In the genomic region with DNA sequence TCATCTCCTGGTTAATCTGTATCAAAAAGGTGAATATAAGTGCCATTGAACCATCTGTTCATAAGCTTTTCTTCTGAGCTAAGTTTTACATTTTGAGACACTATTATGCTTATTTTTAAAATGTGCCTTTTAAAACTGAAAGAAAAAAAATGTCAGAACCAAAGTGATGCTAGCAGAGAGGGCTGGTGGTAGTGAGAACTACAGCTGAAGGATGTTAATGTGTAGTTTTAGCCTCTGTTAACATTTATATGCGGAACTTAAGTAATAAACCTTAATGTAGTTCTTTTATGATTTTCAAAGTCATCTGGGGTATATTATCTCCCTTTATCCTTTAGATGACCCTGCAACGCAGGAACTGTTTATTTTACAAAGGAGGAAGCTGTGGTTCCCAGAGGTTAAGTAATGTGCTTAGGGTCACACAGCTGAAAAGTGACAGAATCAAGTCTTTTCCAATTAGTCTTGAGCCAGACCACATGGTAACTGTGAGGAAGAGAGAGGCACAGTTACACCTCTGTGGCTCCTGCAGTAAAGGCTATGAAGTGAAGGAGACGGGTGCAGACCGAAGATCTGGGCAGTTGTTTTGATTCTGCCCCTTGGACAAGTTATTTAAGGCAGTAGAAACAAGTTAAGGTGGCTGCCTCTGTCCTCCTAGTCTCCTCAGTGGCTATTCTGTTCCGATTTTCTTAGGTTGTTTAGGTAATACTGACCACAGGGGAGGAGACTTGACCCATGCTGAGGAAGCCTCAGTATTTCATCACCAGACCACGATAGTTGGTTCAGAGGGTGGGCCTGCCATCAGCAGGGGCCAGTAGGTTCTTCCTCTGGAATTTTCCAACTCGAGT, we compare ENCODE assay signal across 9 cellular contexts. TPM values are rescaled to one million over a fixed set of nuclear protein-coding genes. Genes with fewer than 3 reads are reported as not detected.
DNase-seq lines count a peak whose midpoint lies in the region; ATAC-seq, FAIRE-seq and TF ChIP-seq lines count a peak whose summit lies in the region.
"Had no signal": no experiment of that assay in that cellular context is flagged by ENCODE, and none has a peak within 500 bp of the region (broad histone marks: within the 10 kb centered on the region; RNA-seq: fewer than 3 reads in every experiment).

No MANE protein-coding gene starts in this region.

- peak overlapping the region; percentile 43 for H3K27ac Mint-ChIP-seq in T-helper 2 cell treated with Interferon-gamma antibody and Interleukin-4, amounts not matched to agents 5 μg/mL and 100 μg/mL, for 36 hours
- H3K27ac Mint-ChIP-seq in endothelial cell (ENCODE audit: unreplicated experiment): no peak overlapping the region

- intact Hi-C loops in left lung (cut with DNase I): no loop called here

- no peaks in the 10 kb centered on the region for H3K9me3 Mint-ChIP-seq in T-helper 2 cell treated with Interferon-gamma antibody and Interleukin-4, amounts not matched to agents 5 μg/mL and 100 μg/mL, for 36 hours
- H3K9me3 Mint-ChIP-seq in endothelial cell (ENCODE audit: unreplicated experiment): no peaks in the 10 kb centered on the region

- no peak overlapping the region for H3K4me3 ChIP-seq in left lung
- H3K4me3 ChIP-seq: SJSA1 had no signal

- H3K4me1 Mint-ChIP-seq in T-helper 2 cell treated with Interferon-gamma antibody and Interleukin-4, amounts not matched to agents 5 μg/mL and 100 μg/mL, for 36 hours (ENCODE audit: low read depth): peaks cover 35% of the 10 kb centered on the region
- peaks cover 43% of the 10 kb centered on the region for H3K4me1 Mint-ChIP-seq in endothelial cell (ENCODE audit: unreplicated experiment)

- DNase-seq in T-helper 2 cell treated with Interferon-gamma antibody and Interleukin-4, amounts not matched to agents 5 μg/mL and 100 μg/mL, for 36 hours (ENCODE audit: low spot score): no peak
- DNase-seq in left lung: no peak
- no peak for DNase-seq in NAMALWA (ENCODE audit: low spot score)
- no peak for DNase-seq in frontal cortex (ENCODE audit: low spot score in 2 of 2)
- no peak for DNase-seq in endothelial cell (ENCODE audit: low spot score)
- no peak for DNase-seq in DMS 273 treated with DMSO at 0.1 percent for 48 hours (lab: John Stamatoyannopoulos, UW)

- H3K36me3 ChIP-seq in left lung: no peaks in the 10 kb centered on the region
- H3K36me3 ChIP-seq: SJSA1 had no signal

- TF ChIP-seq CTCF in left lung (IDR thresholded peaks at IDR 0.05): no peak
- TF ChIP-seq CTCF in endothelial cell (IDR thresholded peaks at IDR 0.05; ENCODE audit: unreplicated experiment): no peak

- peaks cover 56% of the 10 kb centered on the region for H3K36me3 Mint-ChIP-seq in T-helper 2 cell treated with Interferon-gamma antibody and Interleukin-4, amounts not matched to agents 5 μg/mL and 100 μg/mL, for 36 hours (ENCODE audit: low read depth)
- H3K36me3 Mint-ChIP-seq in endothelial cell (ENCODE audit: low read depth, unreplicated experiment): peaks cover 7% of the 10 kb centered on the region

- peak overlapping the region in 1 of 2 donors; percentile 80 for H3K27ac ChIP-seq in left lung
- H3K27ac ChIP-seq: SJSA1 had no signal

- H3K4me1 ChIP-seq in left lung: peaks cover 0 to 47% of the 10 kb centered on the region in 2 donors

- H3K27me3 ChIP-seq in left lung: no peaks in the 10 kb centered on the region
- H3K27me3 ChIP-seq: SJSA1 had no signal

- H3K27me3 Mint-ChIP-seq in T-helper 2 cell treated with Interferon-gamma antibody and Interleukin-4, amounts not matched to agents 5 μg/mL and 100 μg/mL, for 36 hours (ENCODE audit: low read depth): no peaks in the 10 kb centered on the region
- H3K27me3 Mint-ChIP-seq in endothelial cell (ENCODE audit: unreplicated experiment): peaks cover 4% of the 10 kb centered on the region

- H3K9me3 ChIP-seq in left lung: no peaks in the 10 kb centered on the region
- H3K9me3 ChIP-seq: SJSA1 had no signal

- H3K4me3 Mint-ChIP-seq in T-helper 2 cell treated with Interferon-gamma antibody and Interleukin-4, amounts not matched to agents 5 μg/mL and 100 μg/mL, for 36 hours: peak overlapping the region; percentile 40
- H3K4me3 Mint-ChIP-seq in endothelial cell (ENCODE audit: unreplicated experiment): no peak overlapping the region

- peak; percentile 44 for ATAC-seq in GM18508 (IDR thresholded peaks at IDR 0.05; ENCODE audit: insufficient read depth, unreplicated experiment)
- peak; percentile 88 for ATAC-seq in HG02938 (IDR thresholded peaks at IDR 0.05; ENCODE audit: unreplicated experiment)
- peak; percentile 75 for ATAC-seq in left lung

- FAIRE-seq in frontal cortex (lab: Jason Lieb, UNC): no peak

RNA-seq across cellular contexts. Expression of a gene that starts 23.9 kb away (rescaled TPM):
- 10 to 100 TPM; 24.3 to 41.5 TPM for total RNA-seq in left lung
- total RNA-seq in frontal cortex: 400 TPM
- 80.8 TPM for total RNA-seq in endothelial cell (ENCODE audit: unreplicated experiment)
